In genomic region chr3:179933872-179934271, GRCh38 we compare ENCODE assay signal across 27 cellular contexts.
"Had no signal": no experiment of that assay in that cellular context is flagged by ENCODE, and none has a peak within 500 bp of the region (broad histone marks: within the 10 kb centered on the region; RNA-seq: fewer than 3 reads in every experiment).

No MANE protein-coding gene starts in this region.

- H3K4me1 ChIP-seq: lower lobe of right lung, stomach, upper lobe of left lung had no signal

- H3K4me3 ChIP-seq: lower lobe of right lung, mucosa of descending colon, stomach, thoracic aorta, upper lobe of left lung had no signal

- FAIRE-seq: astrocyte, endothelial cell of umbilical vein, kidney, small intestine had no signal

- H3K27ac ChIP-seq: lower lobe of right lung, stomach, thoracic aorta, upper lobe of left lung had no signal

- DNase-seq: activated CD4-positive, alpha-beta T cell treated with anti-CD3 and anti-CD28 coated beads for 1 hour; activated CD8-positive, alpha-beta memory T cell treated with anti-CD3 and anti-CD28 coated beads for 24 hours; activated CD8-positive, alpha-beta memory T cell treated with anti-CD3 and anti-CD28 coated beads, Interleukin-2, amount 50 U/mL, for 4 hours; activated naive CD4-positive, alpha-beta T cell; activated naive CD8-positive, alpha-beta T cell treated with anti-CD3 and anti-CD28 coated beads for 36 hours; activated T-cell treated with anti-CD3 and anti-CD28 coated beads, Interleukin-2, amount 50 U/mL, for 24 hours; central memory CD4-positive, alpha-beta T cell; effector memory CD8-positive, alpha-beta T cell; foreskin melanocyte; kidney; lower lobe of right lung; mesendoderm; mucosa of descending colon; occipital lobe; small intestine; stimulated activated CD4-positive, alpha-beta T cell treated with anti-CD3 and anti-CD28 coated beads, Interleukin-2, amount 100 ng/mL, for 24 hours; stomach; T-helper 9 cell; upper lobe of left lung had no signal

- H3K36me3 ChIP-seq: lower lobe of right lung, stomach, thoracic aorta, upper lobe of left lung had no signal

- H3K27me3 ChIP-seq: stomach, upper lobe of left lung had no signal

- ATAC-seq: activated T-helper 17 cell treated with anti-CD3 and anti-CD28 coated beads, Interleukin-2, amount 50 U/mL, for 72 hours; effector memory CD8-positive, alpha-beta T cell; esophagus mucosa; left lobe of liver; lower lobe of right lung; mucosa of descending colon; sciatic nerve; stimulated activated memory B cell treated with anti-CD40 and anti-IgM and Interleukin-4, amounts not matched to agents 10 μg/mL and 1 μg/mL and 100 μg/mL, for 72 hours had no signal

- H3K9me3 ChIP-seq: lower lobe of right lung, mucosa of descending colon, thoracic aorta, upper lobe of left lung had no signal
